1 cellular context compared by ENCODE assay signal in the genomic region with DNA sequence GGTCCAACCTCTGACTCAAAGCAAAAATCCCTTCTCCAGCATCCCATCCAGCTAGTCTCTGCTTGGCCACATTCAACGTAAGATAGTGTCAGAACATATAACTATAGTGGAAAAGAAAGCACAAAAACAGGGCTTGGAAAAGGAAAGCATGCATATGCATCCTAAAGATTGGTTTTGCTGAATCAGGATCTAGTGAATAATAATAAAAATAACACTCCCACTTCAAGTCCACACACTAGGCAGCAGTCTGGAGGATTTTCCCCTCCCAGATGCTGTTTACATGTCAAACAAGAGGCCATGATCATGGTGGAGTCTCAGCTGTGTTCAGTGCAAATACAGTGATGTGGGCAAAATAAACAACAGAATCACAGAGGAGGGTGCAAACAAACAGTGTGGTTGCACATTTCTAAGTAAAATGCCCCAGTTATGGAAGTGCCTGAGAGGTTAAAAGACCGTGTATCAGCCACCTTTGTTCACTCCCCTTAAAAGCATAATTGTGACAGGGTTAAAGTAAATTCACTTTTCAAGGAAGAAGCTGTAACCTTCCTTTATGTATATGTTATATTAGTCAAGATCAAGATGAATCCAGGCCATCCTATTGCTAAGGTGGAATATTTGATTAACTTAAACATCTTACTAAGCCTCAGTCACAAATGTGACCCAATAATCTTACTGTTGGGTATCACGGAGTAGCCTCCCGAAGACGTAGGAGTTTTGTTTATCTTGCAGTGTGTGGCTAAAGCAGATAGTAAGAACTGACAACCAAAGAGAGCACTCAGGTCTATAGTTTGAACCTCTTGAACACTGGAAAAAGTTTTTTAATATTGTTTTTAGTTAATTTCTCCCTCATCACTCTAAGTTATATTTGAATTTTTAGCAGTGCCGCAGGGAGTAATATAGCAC.
TF ChIP-seq lines count a peak whose summit lies in the region.

No MANE protein-coding gene starts in this region.

TF ChIP-seq in K562, 482 proteins besides CTCF, POLR2A, EP300 and RAD21:
- no peak for TF ChIP-seq WHSC1 (IDR thresholded peaks at IDR 0.05; ENCODE audit: low read length)
- TF ChIP-seq EGR1 (conservative IDR thresholded peaks at IDR 0.05): peak; percentile 29; the same call in 1 of the 2 replicates
- 0 out of 2 replicates have a peak, but pooled peaks have one; percentile 5 for TF ChIP-seq ZNF316 (IDR thresholded peaks at IDR 0.05)
- no peak for TF ChIP-seq KAT7 (CRISPR knock-in tag; IDR thresholded peaks at IDR 0.05; ENCODE audit: borderline replicate concordance)
- TF ChIP-seq ZNF444 (CRISPR knock-in tag; IDR thresholded peaks at IDR 0.05): no peak
- TF ChIP-seq, protein P1, sequence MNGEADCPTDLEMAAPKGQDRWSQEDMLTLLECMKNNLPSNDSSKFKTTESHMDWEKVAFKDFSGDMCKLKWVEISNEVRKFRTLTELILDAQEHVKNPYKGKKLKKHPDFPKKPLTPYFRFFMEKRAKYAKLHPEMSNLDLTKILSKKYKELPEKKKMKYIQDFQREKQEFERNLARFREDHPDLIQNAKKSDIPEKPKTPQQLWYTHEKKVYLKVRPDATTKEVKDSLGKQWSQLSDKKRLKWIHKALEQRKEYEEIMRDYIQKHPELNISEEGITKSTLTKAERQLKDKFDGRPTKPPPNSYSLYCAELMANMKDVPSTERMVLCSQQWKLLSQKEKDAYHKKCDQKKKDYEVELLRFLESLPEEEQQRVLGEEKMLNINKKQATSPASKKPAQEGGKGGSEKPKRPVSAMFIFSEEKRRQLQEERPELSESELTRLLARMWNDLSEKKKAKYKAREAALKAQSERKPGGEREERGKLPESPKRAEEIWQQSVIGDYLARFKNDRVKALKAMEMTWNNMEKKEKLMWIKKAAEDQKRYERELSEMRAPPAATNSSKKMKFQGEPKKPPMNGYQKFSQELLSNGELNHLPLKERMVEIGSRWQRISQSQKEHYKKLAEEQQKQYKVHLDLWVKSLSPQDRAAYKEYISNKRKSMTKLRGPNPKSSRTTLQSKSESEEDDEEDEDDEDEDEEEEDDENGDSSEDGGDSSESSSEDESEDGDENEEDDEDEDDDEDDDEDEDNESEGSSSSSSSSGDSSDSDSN (IDR thresholded peaks at IDR 0.05; ENCODE audit: borderline replicate concordance in 1 of 2, low read depth in 2 of 2, low read length in 2 of 2): no peak
- TF ChIP-seq ARID1B (IDR thresholded peaks at IDR 0.05): peak; percentile 27; the same call in 1 of the 2 replicates
- TF ChIP-seq FOXA3 (CRISPR knock-in tag; conservative IDR thresholded peaks at IDR 0.05 in 1 of 2, IDR thresholded peaks at IDR 0.05 in 1 of 2): peak in 1 of 2 experiments; percentile 32; a peak in 1 of 4 replicates
- no peak for TF ChIP-seq KAT8 (IDR thresholded peaks at IDR 0.05; ENCODE audit: low read depth)
- no peak for TF ChIP-seq BRD4 (IDR thresholded peaks at IDR 0.05)
- no peak for TF ChIP-seq HDAC3 (IDR thresholded peaks at IDR 0.05; ENCODE audit: borderline replicate concordance, partially characterized antibody)
- TF ChIP-seq, protein P2, sequence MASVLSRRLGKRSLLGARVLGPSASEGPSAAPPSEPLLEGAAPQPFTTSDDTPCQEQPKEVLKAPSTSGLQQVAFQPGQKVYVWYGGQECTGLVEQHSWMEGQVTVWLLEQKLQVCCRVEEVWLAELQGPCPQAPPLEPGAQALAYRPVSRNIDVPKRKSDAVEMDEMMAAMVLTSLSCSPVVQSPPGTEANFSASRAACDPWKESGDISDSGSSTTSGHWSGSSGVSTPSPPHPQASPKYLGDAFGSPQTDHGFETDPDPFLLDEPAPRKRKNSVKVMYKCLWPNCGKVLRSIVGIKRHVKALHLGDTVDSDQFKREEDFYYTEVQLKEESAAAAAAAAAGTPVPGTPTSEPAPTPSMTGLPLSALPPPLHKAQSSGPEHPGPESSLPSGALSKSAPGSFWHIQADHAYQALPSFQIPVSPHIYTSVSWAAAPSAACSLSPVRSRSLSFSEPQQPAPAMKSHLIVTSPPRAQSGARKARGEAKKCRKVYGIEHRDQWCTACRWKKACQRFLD (CRISPR knock-in tag; IDR thresholded peaks at IDR 0.05): no peak
- no peak for TF ChIP-seq ZNF274 (IDR thresholded peaks at IDR 0.05; ENCODE audit: borderline replicate concordance, low read depth, low read length)
- TF ChIP-seq ZNF57 (CRISPR knock-in tag; IDR thresholded peaks at IDR 0.05): no peak
- TF ChIP-seq ZKSCAN8 (CRISPR knock-in tag; IDR thresholded peaks at IDR 0.05): no peak
- TF ChIP-seq KLF6 (CRISPR knock-in tag; IDR thresholded peaks at IDR 0.05; ENCODE audit: borderline replicate concordance): no peak
- TF ChIP-seq SP1 (CRISPR knock-in tag; IDR thresholded peaks at IDR 0.05): no peak
